In the genomic region with DNA sequence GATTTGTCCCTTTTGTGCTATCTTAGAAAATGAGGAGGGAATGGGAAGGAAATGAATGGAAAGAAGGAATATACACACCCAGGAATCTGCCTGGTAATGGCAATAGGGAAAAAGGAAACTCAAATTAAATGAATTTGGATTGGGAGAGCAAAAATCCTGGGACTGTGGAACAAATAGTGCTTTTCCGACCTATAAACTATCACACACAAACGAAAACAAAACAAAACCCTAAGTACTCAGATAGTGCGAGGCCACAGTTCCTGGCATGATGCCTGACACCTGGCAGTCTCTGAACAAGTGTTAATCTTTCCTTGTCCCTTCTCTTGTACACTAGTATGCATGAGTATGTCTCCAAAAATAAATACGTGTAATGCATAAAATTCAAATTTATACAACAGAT, we compare ENCODE assay signal across 19 cellular contexts.
DNase-seq lines count a peak whose midpoint lies in the region; TF ChIP-seq lines count a peak whose summit lies in the region.
"Had no signal": no experiment of that assay in that cellular context is flagged by ENCODE, and none has a peak within 500 bp of the region (broad histone marks: within the 10 kb centered on the region; RNA-seq: fewer than 3 reads in every experiment).

No MANE protein-coding gene starts in this region.

- no TSS peak for BruUV-seq in MCF 10A (replicated peaks; lab: Mats Ljungman, UMichigan)

- POLR2A ChIA-PET in HEK293 (lab: Yijun Ruan, JAX) (no interaction called here), MCF 10A (lab: Yijun Ruan, JAX) (interaction anchor here (0.7 to 1.2 kb wide), 2 partner anchors 323 to 359 kb away, joined by 3 read pairs; no protein-coding TSS in a partner anchor)

- H3K9me3 Mint-ChIP-seq in nephron progenitor cell (no peaks in the 10 kb centered on the region), MCF 10A (ENCODE audit: unreplicated experiment) (no peaks in the 10 kb centered on the region)
- H3K9me3 Mint-ChIP-seq in activated T-helper 1 cell treated with anti-CD3 and anti-CD28 coated beads, Interleukin-12 subunit alpha, Interleukin-12 subunit beta, Interleukin-2, Interleukin-4 antibody, amounts not matched to agents 30 ng/mL and 10 ng/mL and 1 ng/mL, durations not matched to agents 14 hours and 24 hours and 36 hours: no peaks in the 10 kb centered on the region

- H3K4me3 ChIP-seq in HEK293 (ENCODE audit: low read depth, low read length): no peak overlapping the region
- no peak overlapping the region for H3K4me3 ChIP-seq in H7 (ENCODE audit: insufficient read depth, low read depth, low read length)
- H3K4me3 ChIP-seq: cardiac muscle cell, PC-9, tibial nerve had no signal

- no peaks in the 10 kb centered on the region for H3K9me3 ChIP-seq in HEK293 (ENCODE audit: control insufficient read depth, insufficient read depth, low read depth, low read length)
- H3K9me3 ChIP-seq: tibial nerve had no signal

- no peaks in the 10 kb centered on the region for H3K27me3 ChIP-seq in H7 (ENCODE audit: control insufficient read depth, insufficient read depth, low read length)
- H3K27me3 ChIP-seq: tibial nerve had no signal

- H3K27ac ChIP-seq in HEK293 (ENCODE audit: extremely low read depth, low read depth, low read length): no peak overlapping the region
- H3K27ac ChIP-seq: cardiac muscle cell, PC-9, tibial nerve had no signal

- H3K27ac Mint-ChIP-seq in nephron progenitor cell: peak overlapping the region; percentile 95
- H3K27ac Mint-ChIP-seq in MCF 10A (ENCODE audit: low read depth, unreplicated experiment): no peak overlapping the region
- H3K27ac Mint-ChIP-seq in activated T-helper 1 cell treated with anti-CD3 and anti-CD28 coated beads, Interleukin-12 subunit alpha, Interleukin-12 subunit beta, Interleukin-2, Interleukin-4 antibody, amounts not matched to agents 30 ng/mL and 10 ng/mL and 1 ng/mL, durations not matched to agents 14 hours and 24 hours and 36 hours: no peak overlapping the region
- H3K27ac Mint-ChIP-seq: activated CD4-positive, alpha-beta T cell treated with anti-CD3 and anti-CD28 coated beads for 36 hours; B cell; natural killer cell treated with Interleukin-12 subunit alpha and Interleukin-12 subunit beta and Interleukin-15 and Interleukin-18, amount 100 ng/mL, for 72 hours had no signal

- H3K4me1 Mint-ChIP-seq in nephron progenitor cell (peaks cover 60% of the 10 kb centered on the region), MCF 10A (ENCODE audit: insufficient read depth, unreplicated experiment) (no peaks in the 10 kb centered on the region)
- H3K4me1 Mint-ChIP-seq in activated T-helper 1 cell treated with anti-CD3 and anti-CD28 coated beads, Interleukin-12 subunit alpha, Interleukin-12 subunit beta, Interleukin-2, Interleukin-4 antibody, amounts not matched to agents 30 ng/mL and 10 ng/mL and 1 ng/mL, durations not matched to agents 14 hours and 24 hours and 36 hours (ENCODE audit: low read depth): no peaks in the 10 kb centered on the region
- H3K4me1 Mint-ChIP-seq: activated CD4-positive, alpha-beta T cell treated with anti-CD3 and anti-CD28 coated beads for 36 hours; B cell had no signal

- CTCF ChIA-PET in HEK293 (lab: Yijun Ruan, JAX) (interaction anchor here (0.6 kb wide), 1 partner anchor 166 kb away, joined by 7 read pairs; no protein-coding TSS in a partner anchor), MCF 10A (lab: Yijun Ruan, JAX) (interaction anchor here (0.6 kb wide), 1 partner anchor 699 kb away, joined by 3 read pairs; no protein-coding TSS in a partner anchor)

- no peaks in the 10 kb centered on the region for H3K36me3 Mint-ChIP-seq in nephron progenitor cell (ENCODE audit: low read depth)
- no peaks in the 10 kb centered on the region for H3K36me3 Mint-ChIP-seq in MCF 10A (ENCODE audit: insufficient read depth, unreplicated experiment)
- no peaks in the 10 kb centered on the region for H3K36me3 Mint-ChIP-seq in activated T-helper 1 cell treated with anti-CD3 and anti-CD28 coated beads, Interleukin-12 subunit alpha, Interleukin-12 subunit beta, Interleukin-2, Interleukin-4 antibody, amounts not matched to agents 30 ng/mL and 10 ng/mL and 1 ng/mL, durations not matched to agents 14 hours and 24 hours and 36 hours (ENCODE audit: low read depth)
- H3K36me3 Mint-ChIP-seq: natural killer cell treated with Interleukin-12 subunit alpha and Interleukin-12 subunit beta and Interleukin-15 and Interleukin-18, amount 100 ng/mL, for 72 hours had no signal

- no peaks in the 10 kb centered on the region for H3K36me3 ChIP-seq in HEK293 (ENCODE audit: control insufficient read depth in 2 of 2, insufficient read depth in 1 of 2, low read length in 2 of 2)
- H3K36me3 ChIP-seq in H7 (replicated peaks; ENCODE audit: control insufficient read depth, insufficient read depth, low read length): no peaks in the 10 kb centered on the region
- H3K36me3 ChIP-seq: cardiac muscle cell, tibial nerve had no signal

- DNase-seq in NCI-H1105 treated with DMSO at 0.1 percent for 48 hours (lab: John Stamatoyannopoulos, UW) (peak; percentile 77), SHP77 treated with DMSO at 0.1 percent for 48 hours (lab: John Stamatoyannopoulos, UW) (peak; percentile 39), nephron progenitor cell (no peak), H7 (no peak), MCF 10A (ENCODE audit: unreplicated experiment) (no peak), COLO829 (ENCODE audit: low spot score) (no peak)
- DNase-seq in activated T-helper 1 cell treated with anti-CD3 and anti-CD28 coated beads, Interleukin-12 subunit alpha, Interleukin-12 subunit beta, Interleukin-2, Interleukin-4 antibody, amounts not matched to agents 30 ng/mL and 10 ng/mL and 1 ng/mL, durations not matched to agents 14 hours and 24 hours and 36 hours (ENCODE audit: low spot score): no peak
- DNase-seq: activated CD4-positive, alpha-beta T cell treated with anti-CD3 and anti-CD28 coated beads for 36 hours; effector CD8-positive, alpha-beta T cell; KG1; NCI-H146; PC-9; stimulated activated CD4-positive, alpha-beta T cell treated with anti-CD3 and anti-CD28 coated beads, Interleukin-12 subunit alpha, Interleukin-12 subunit beta, amount 100 ng/mL, for 4 hours; T1000 had no signal

- intact Hi-C loops in MCF 10A (cut with micrococcal nuclease): no loop called here
- intact Hi-C loops in activated T-helper 1 cell treated with anti-CD3 and anti-CD28 coated beads, Interleukin-12 subunit alpha, Interleukin-12 subunit beta, Interleukin-2, Interleukin-4 antibody, amounts not matched to agents 30 ng/mL and 10 ng/mL and 1 ng/mL, durations not matched to agents 14 hours and 24 hours and 36 hours (cut with micrococcal nuclease): no loop called here

- TF ChIP-seq CTCF in HEK293 (tag by site-specific recombination; IDR thresholded peaks at IDR 0.05): no peak
- no peak for TF ChIP-seq CTCF in nephron progenitor cell (IDR thresholded peaks at IDR 0.05)
- no peak for TF ChIP-seq CTCF in MCF 10A (IDR thresholded peaks at IDR 0.05; ENCODE audit: unreplicated experiment)

- peaks cover 14% of the 10 kb centered on the region; the same call in 1 of the 2 replicates for H3K4me1 ChIP-seq in HEK293 (ENCODE audit: control insufficient read depth, insufficient read depth, low read length)

- H3K27me3 Mint-ChIP-seq in nephron progenitor cell (ENCODE audit: low read depth, poor library complexity) (peaks cover 3% of the 10 kb centered on the region), MCF 10A (ENCODE audit: insufficient read depth, unreplicated experiment) (no peaks in the 10 kb centered on the region)
- no peaks in the 10 kb centered on the region for H3K27me3 Mint-ChIP-seq in activated T-helper 1 cell treated with anti-CD3 and anti-CD28 coated beads, Interleukin-12 subunit alpha, Interleukin-12 subunit beta, Interleukin-2, Interleukin-4 antibody, amounts not matched to agents 30 ng/mL and 10 ng/mL and 1 ng/mL, durations not matched to agents 14 hours and 24 hours and 36 hours (ENCODE audit: insufficient read depth)
- H3K27me3 Mint-ChIP-seq: activated CD4-positive, alpha-beta T cell treated with anti-CD3 and anti-CD28 coated beads for 36 hours; B cell; natural killer cell treated with Interleukin-12 subunit alpha and Interleukin-12 subunit beta and Interleukin-15 and Interleukin-18, amount 100 ng/mL, for 72 hours had no signal

- peak overlapping the region; percentile 1 for H3K4me3 Mint-ChIP-seq in nephron progenitor cell
- no peak overlapping the region for H3K4me3 Mint-ChIP-seq in MCF 10A (ENCODE audit: unreplicated experiment)
- no peak overlapping the region for H3K4me3 Mint-ChIP-seq in activated T-helper 1 cell treated with anti-CD3 and anti-CD28 coated beads, Interleukin-12 subunit alpha, Interleukin-12 subunit beta, Interleukin-2, Interleukin-4 antibody, amounts not matched to agents 30 ng/mL and 10 ng/mL and 1 ng/mL, durations not matched to agents 14 hours and 24 hours and 36 hours
- H3K4me3 Mint-ChIP-seq: activated CD4-positive, alpha-beta T cell treated with anti-CD3 and anti-CD28 coated beads for 36 hours; B cell; natural killer cell treated with Interleukin-12 subunit alpha and Interleukin-12 subunit beta and Interleukin-15 and Interleukin-18, amount 100 ng/mL, for 72 hours had no signal

TF ChIP-seq in HEK293, 187 proteins besides CTCF, POLR2A, EP300 and RAD21 (continues in another document):
- TF ChIP-seq ZBTB20 (tag by site-specific recombination; IDR thresholded peaks at IDR 0.05): peak; percentile 70
- peak; percentile 38; the same call in 1 of the 2 replicates for TF ChIP-seq FEZF1 (tag by site-specific recombination; IDR thresholded peaks at IDR 0.05)
- TF ChIP-seq ZXDB (tag by site-specific recombination; IDR thresholded peaks at IDR 0.05): peak; percentile 11; the same call in 1 of the 2 replicates
- TF ChIP-seq ZNF623 (tag by site-specific recombination; IDR thresholded peaks at IDR 0.05): no peak
- 0 out of 2 replicates have a peak, but pooled peaks have one; percentile 19 for TF ChIP-seq ZNF843 (tag by site-specific recombination; IDR thresholded peaks at IDR 0.05)
- TF ChIP-seq, protein P1, sequence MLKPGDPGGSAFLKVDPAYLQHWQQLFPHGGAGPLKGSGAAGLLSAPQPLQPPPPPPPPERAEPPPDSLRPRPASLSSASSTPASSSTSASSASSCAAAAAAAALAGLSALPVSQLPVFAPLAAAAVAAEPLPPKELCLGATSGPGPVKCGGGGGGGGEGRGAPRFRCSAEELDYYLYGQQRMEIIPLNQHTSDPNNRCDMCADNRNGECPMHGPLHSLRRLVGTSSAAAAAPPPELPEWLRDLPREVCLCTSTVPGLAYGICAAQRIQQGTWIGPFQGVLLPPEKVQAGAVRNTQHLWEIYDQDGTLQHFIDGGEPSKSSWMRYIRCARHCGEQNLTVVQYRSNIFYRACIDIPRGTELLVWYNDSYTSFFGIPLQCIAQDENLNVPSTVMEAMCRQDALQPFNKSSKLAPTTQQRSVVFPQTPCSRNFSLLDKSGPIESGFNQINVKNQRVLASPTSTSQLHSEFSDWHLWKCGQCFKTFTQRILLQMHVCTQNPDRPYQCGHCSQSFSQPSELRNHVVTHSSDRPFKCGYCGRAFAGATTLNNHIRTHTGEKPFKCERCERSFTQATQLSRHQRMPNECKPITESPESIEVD (tag by site-specific recombination; IDR thresholded peaks at IDR 0.05): peak; percentile 90
- no peak for TF ChIP-seq ZNF585B (tag by site-specific recombination; IDR thresholded peaks at IDR 0.05)
- no peak for TF ChIP-seq ZBTB8A (tag by site-specific recombination; IDR thresholded peaks at IDR 0.05)
- no peak for TF ChIP-seq ZSCAN16 (tag by site-specific recombination; IDR thresholded peaks at IDR 0.05)

Comparison
In these comparisons a context has a peak if more than half of its experiments do, and no peak if none do; other contexts are left out.
1. DNase-seq: peak in NCI-H1105 treated with DMSO at 0.1 percent for 48 hours (single experiment) and SHP77 treated with DMSO at 0.1 percent for 48 hours (single experiment); none in nephron progenitor cell (single experiment), H7 (single experiment), MCF 10A (single experiment), activated T-helper 1 cell treated with anti-CD3 and anti-CD28 coated beads, Interleukin-12 subunit alpha, Interleukin-12 subunit beta, Interleukin-2, Interleukin-4 antibody, amounts not matched to agents 30 ng/mL and 10 ng/mL and 1 ng/mL, durations not matched to agents 14 hours and 24 hours and 36 hours (single experiment) and COLO829 (single experiment).